In genomic region chr13:35475131-35475959, GRCh38 we compare ENCODE assay signal across 10 cellular contexts. TPM values are rescaled to one million over a fixed set of nuclear protein-coding genes. Genes with fewer than 3 reads are reported as not detected.
A peak's percentile ranks its signal among the peaks of the same experiment; 100 is the strongest.
DNase-seq lines count a peak whose midpoint lies in the region; ATAC-seq and TF ChIP-seq lines count a peak whose summit lies in the region.
"Had no signal": no experiment of that assay in that cellular context is flagged by ENCODE, and none has a peak within 500 bp of the region (broad histone marks: within the 10 kb centered on the region; RNA-seq: fewer than 3 reads in every experiment).

No MANE protein-coding gene starts in this region.

- H3K36me3 Mint-ChIP-seq in T-helper 2 cell treated with Interferon-gamma antibody and Interleukin-4, amounts not matched to agents 5 μg/mL and 100 μg/mL, for 36 hours (ENCODE audit: low read depth), result no peaks in the 10 kb centered on the region
- H3K36me3 Mint-ChIP-seq: CD4-positive, CD25-positive, alpha-beta regulatory T cell had no signal

- WGBS in gastroesophageal sphincter (ENCODE audit: low coverage in 1 of 2), 2 donors, result 56 to 59% methylated on average over 17 to 50 of the region's 50 CpGs

- H3K4me1 ChIP-seq in gastroesophageal sphincter (no peaks in the 10 kb centered on the region), neuron (ENCODE audit: insufficient read depth, low read length) (peaks cover 35% of the 10 kb centered on the region)

- no peak for TF ChIP-seq CTCF in gastroesophageal sphincter (IDR thresholded peaks at IDR 0.05)

- H3K36me3 ChIP-seq in gastroesophageal sphincter (peaks cover 0 to 6% of the 10 kb centered on the region in 2 donors), neuron (ENCODE audit: insufficient read depth, low read length) (no peaks in the 10 kb centered on the region)

- H3K27me3 Mint-ChIP-seq in T-helper 2 cell treated with Interferon-gamma antibody and Interleukin-4, amounts not matched to agents 5 μg/mL and 100 μg/mL, for 36 hours (ENCODE audit: low read depth), result peaks cover 82% of the 10 kb centered on the region

- H3K27me3 ChIP-seq in gastroesophageal sphincter (no peaks in the 10 kb centered on the region), neuron (ENCODE audit: insufficient read depth, low read length) (peaks cover 13% of the 10 kb centered on the region)

- peaks cover 20% of the 10 kb centered on the region for H3K4me1 Mint-ChIP-seq in T-helper 2 cell treated with Interferon-gamma antibody and Interleukin-4, amounts not matched to agents 5 μg/mL and 100 μg/mL, for 36 hours (ENCODE audit: low read depth)

- H3K4me3 Mint-ChIP-seq in T-helper 2 cell treated with Interferon-gamma antibody and Interleukin-4, amounts not matched to agents 5 μg/mL and 100 μg/mL, for 36 hours, result peak overlapping the region; percentile 82

- no peak for TF ChIP-seq EP300 in gastroesophageal sphincter (IDR thresholded peaks at IDR 0.05)

- no peaks in the 10 kb centered on the region for H3K9me3 ChIP-seq in gastroesophageal sphincter
- no peaks in the 10 kb centered on the region for H3K9me3 ChIP-seq in neuron (ENCODE audit: low read length)

- peak; percentile 76 for DNase-seq in NCI-H82 (lab: John Stamatoyannopoulos, UW)
- no peak for DNase-seq in NCI-H82 treated with DMSO at 0.1 percent for 48 hours (lab: John Stamatoyannopoulos, UW; ENCODE audit: unreplicated experiment)
- DNase-seq in T-helper 2 cell treated with Interferon-gamma antibody and Interleukin-4, amounts not matched to agents 5 μg/mL and 100 μg/mL, for 36 hours (ENCODE audit: low spot score), result no peak
- no peak for DNase-seq in NCI-H187 treated with DMSO at 0.1 percent for 48 hours (lab: John Stamatoyannopoulos, UW)

- peak overlapping the region; percentile 4 to 54 for H3K4me3 ChIP-seq in gastroesophageal sphincter
- H3K4me3 ChIP-seq in neuron (ENCODE audit: low read length), result peak overlapping the region; percentile 71

- peak overlapping the region in 3 of 4 donors; percentile 46 to 75 (median 59) for H3K27ac ChIP-seq in gastroesophageal sphincter
- H3K27ac ChIP-seq: VCaP had no signal

- ATAC-seq in gastroesophageal sphincter (no peak), HG03108 (IDR thresholded peaks at IDR 0.05; ENCODE audit: unreplicated experiment) (no peak), GM19397 (IDR thresholded peaks at IDR 0.05; ENCODE audit: unreplicated experiment) (no peak)

- H3K27ac Mint-ChIP-seq in T-helper 2 cell treated with Interferon-gamma antibody and Interleukin-4, amounts not matched to agents 5 μg/mL and 100 μg/mL, for 36 hours, result no peak overlapping the region
- H3K27ac Mint-ChIP-seq: CD4-positive, CD25-positive, alpha-beta regulatory T cell had no signal

- H3K9me3 Mint-ChIP-seq in T-helper 2 cell treated with Interferon-gamma antibody and Interleukin-4, amounts not matched to agents 5 μg/mL and 100 μg/mL, for 36 hours, result peaks cover 2% of the 10 kb centered on the region

- no peak for TF ChIP-seq POLR2A in gastroesophageal sphincter (IDR thresholded peaks at IDR 0.05)

- peak overlapping the region; percentile 42 for H2AFZ ChIP-seq in neuron (ENCODE audit: low read depth, low read length)

RNA-seq across cellular contexts. Expression of gene MAB21L1, which starts 1.1 kb away (rescaled TPM):
- total RNA-seq in gastroesophageal sphincter, result 1 to 10 TPM; 1.1 to 3.3 (median 2.2) TPM
- total RNA-seq: CD4-positive, CD25-positive, alpha-beta regulatory T cell had no signal
